ENCODE assay signal across 9 cellular contexts in genomic region chr4:47531241-47531953, GRCh38. TPM values are rescaled to one million over a fixed set of nuclear protein-coding genes. Genes with fewer than 3 reads are reported as not detected.
DNase-seq lines count a peak whose midpoint lies in the region; ATAC-seq and TF ChIP-seq lines count a peak whose summit lies in the region.
"Had no signal": no experiment of that assay in that cellular context is flagged by ENCODE, and none has a peak within 500 bp of the region (broad histone marks: within the 10 kb centered on the region; RNA-seq: fewer than 3 reads in every experiment).

No MANE protein-coding gene starts in this region.

- no peak overlapping the region for H3K4me3 ChIP-seq in CD8-positive, alpha-beta memory T cell (ENCODE audit: low read length)

- H3K36me3 ChIP-seq in CD8-positive, alpha-beta memory T cell (ENCODE audit: insufficient read depth, low read length): no peaks in the 10 kb centered on the region

- H3K27ac ChIP-seq in CD8-positive, alpha-beta memory T cell (ENCODE audit: low read depth, low read length): no peak overlapping the region

- ATAC-seq in GM21367 (IDR thresholded peaks at IDR 0.05; ENCODE audit: unreplicated experiment) (peak; percentile 100), HG03565 (IDR thresholded peaks at IDR 0.05; ENCODE audit: unreplicated experiment) (peak; percentile 99), natural killer cell (peak; percentile 91 to 98 (median 97))
- ATAC-seq in effector memory CD8-positive, alpha-beta T cell (replicated peaks): peak; percentile 98

- CTCF ChIA-PET in CD8-positive, alpha-beta memory T cell (lab: Charles Lee): interaction anchor here (1.2 to 1.7 kb wide), 2 partner anchors 34 to 68 kb away, joined by 3 to 5 read pairs; partner anchors contain the start of gene COMMD8

- peaks cover 16 to 58% (median 21%) of the 10 kb centered on the region in 3 donors for H3K36me3 Mint-ChIP-seq in CD8-positive, alpha-beta memory T cell
- H3K36me3 Mint-ChIP-seq in effector memory CD8-positive, alpha-beta T cell (ENCODE audit: insufficient read depth): peaks cover 3% of the 10 kb centered on the region
- H3K36me3 Mint-ChIP-seq in natural killer cell: peaks cover 37% of the 10 kb centered on the region

- TF ChIP-seq CTCF in natural killer cell (IDR thresholded peaks at IDR 0.05): no peak

- intact Hi-C loops in natural killer cell (cut with micrococcal nuclease): loop anchor here (1.0 kb wide), 1 partner anchor 46 kb away; the partner anchor contains the start of gene ATP10D

- POLR2A ChIA-PET in CD8-positive, alpha-beta memory T cell (lab: Charles Lee): no interaction called here

- DNase-seq in CD8-positive, alpha-beta memory T cell: peak; percentile 21 to 73 (median 58)
- peak; percentile 18 for DNase-seq in activated CD4-positive, alpha-beta T cell treated with anti-CD3 and anti-CD28 coated beads for 1 hour
- DNase-seq in effector memory CD8-positive, alpha-beta T cell: peak; percentile 49 to 54 (median 50)
- DNase-seq in natural killer cell: peak; percentile 37
- no peak for DNase-seq in LoVo (ENCODE audit: low spot score)
- DNase-seq in erythroblast (lab: John Stamatoyannopoulos, UW): no peak

- H3K4me1 Mint-ChIP-seq in CD8-positive, alpha-beta memory T cell: peaks cover 61 to 73% (median 69%) of the 10 kb centered on the region in 3 donors
- peaks cover 47 to 66% of the 10 kb centered on the region in 2 donors for H3K4me1 Mint-ChIP-seq in effector memory CD8-positive, alpha-beta T cell (ENCODE audit: low read depth in 2 of 2)
- H3K4me1 Mint-ChIP-seq in natural killer cell: peaks cover 78 to 81% of the 10 kb centered on the region in 2 donors

- peak overlapping the region in 6 of 7 donors; percentile 35 to 77 (median 69) for H3K4me3 Mint-ChIP-seq in CD8-positive, alpha-beta memory T cell
- H3K4me3 Mint-ChIP-seq in effector memory CD8-positive, alpha-beta T cell: peak overlapping the region; percentile 58 to 64
- H3K4me3 Mint-ChIP-seq in natural killer cell: peak overlapping the region; percentile 80

- H3K4me1 ChIP-seq in CD8-positive, alpha-beta memory T cell (ENCODE audit: insufficient read depth, low read length): peaks cover 35% of the 10 kb centered on the region

- TF ChIP-seq POLR2A in erythroblast (IDR thresholded peaks at IDR 0.05; ENCODE audit: low read length): no peak

- H3K9me3 Mint-ChIP-seq in CD8-positive, alpha-beta memory T cell: peaks cover 2 to 7% (median 2%) of the 10 kb centered on the region in 5 donors
- no peaks in the 10 kb centered on the region for H3K9me3 Mint-ChIP-seq in effector memory CD8-positive, alpha-beta T cell
- peaks cover 0 to 4% of the 10 kb centered on the region in 2 donors for H3K9me3 Mint-ChIP-seq in natural killer cell

- H3K9me3 ChIP-seq in CD8-positive, alpha-beta memory T cell (ENCODE audit: low read length): no peaks in the 10 kb centered on the region

- H3K27me3 Mint-ChIP-seq in CD8-positive, alpha-beta memory T cell: no peaks in the 10 kb centered on the region
- H3K27me3 Mint-ChIP-seq in effector memory CD8-positive, alpha-beta T cell: no peaks in the 10 kb centered on the region
- no peaks in the 10 kb centered on the region for H3K27me3 Mint-ChIP-seq in natural killer cell (ENCODE audit: low read depth in 2 of 2)
- H3K27me3 Mint-ChIP-seq: IgD-negative memory B cell had no signal

- H3K27me3 ChIP-seq in CD8-positive, alpha-beta memory T cell (ENCODE audit: insufficient read depth, low read length, poor library complexity, severe bottlenecking): no peaks in the 10 kb centered on the region

- H3K27ac Mint-ChIP-seq in CD8-positive, alpha-beta memory T cell: peak overlapping the region; percentile 68 to 95 (median 84)
- peak overlapping the region; percentile 73 to 90 for H3K27ac Mint-ChIP-seq in effector memory CD8-positive, alpha-beta T cell
- peak overlapping the region; percentile 89 for H3K27ac Mint-ChIP-seq in natural killer cell

RNA-seq across cellular contexts. Expression of gene ATP10D, which starts 46.3 kb away (rescaled TPM):
- 1 to 10 TPM; 6.3 to 7.2 TPM for total RNA-seq in CD8-positive, alpha-beta memory T cell
- 6.4 TPM for polyA plus RNA-seq in CD8-positive, alpha-beta memory T cell
- 10 to 100 TPM; 19.8 to 79.3 (median 28.0) TPM for total RNA-seq in natural killer cell

Comparison
In these comparisons a context has a peak if more than half of its experiments do, and no peak if none do; other contexts are left out.
1. DNase-seq: peak in CD8-positive, alpha-beta memory T cell (5 of 5), activated CD4-positive, alpha-beta T cell treated with anti-CD3 and anti-CD28 coated beads for 1 hour (single experiment), effector memory CD8-positive, alpha-beta T cell (3 of 3) and natural killer cell (single experiment); none in LoVo (single experiment) and erythroblast (0 of 2).
2. Peak in every context shown above with its lines, with median percentiles within 50 percentile points of each other: H3K27ac Mint-ChIP-seq, H3K4me3 Mint-ChIP-seq and ATAC-seq.